ENCODE assay signal across 1 cellular context in genomic region chr1:70675737-70676156, GRCh38.
TF ChIP-seq lines count a peak whose summit lies in the region.

No MANE protein-coding gene starts in this region.

TF ChIP-seq in HepG2, 621 proteins besides CTCF, POLR2A, EP300 and RAD21 (continued from another document):
- TF ChIP-seq ZBTB40 (IDR thresholded peaks at IDR 0.05) (no peak), ZBTB40 (CRISPR knock-in tag; IDR thresholded peaks at IDR 0.05) (no peak), NFE2L2 (IDR thresholded peaks at IDR 0.05; ENCODE audit: low read length) (no peak), KDM2A (CRISPR knock-in tag; IDR thresholded peaks at IDR 0.05; ENCODE audit: borderline replicate concordance, low read depth) (no peak), HNF1A (IDR thresholded peaks at IDR 0.05; ENCODE audit: low read depth) (no peak), HNF1A (CRISPR knock-in tag; IDR thresholded peaks at IDR 0.05; ENCODE audit: borderline replicate concordance) (no peak), HIC2 (CRISPR knock-in tag; IDR thresholded peaks at IDR 0.05; ENCODE audit: low read depth) (no peak), PAF1 (CRISPR knock-in tag; IDR thresholded peaks at IDR 0.05) (no peak)
